1 cellular context compared by ENCODE assay signal in genomic region chr4:123505457-123506310, GRCh38.
TF ChIP-seq lines count a peak whose summit lies in the region.

No MANE protein-coding gene starts in this region.

TF ChIP-seq in K562, 482 proteins besides CTCF, POLR2A, EP300 and RAD21 (continued from another document):
- no peak for TF ChIP-seq PTBP1 (IDR thresholded peaks at IDR 0.05; ENCODE audit: low read depth, low read length)
- no peak for TF ChIP-seq ZNF785 (CRISPR knock-in tag; IDR thresholded peaks at IDR 0.05)
- no peak for TF ChIP-seq THRA (IDR thresholded peaks at IDR 0.05)
- no peak for TF ChIP-seq ZFP1 (CRISPR knock-in tag; IDR thresholded peaks at IDR 0.05)
- no peak for TF ChIP-seq KDM5B (IDR thresholded peaks at IDR 0.05; ENCODE audit: insufficient replicate concordance, low read depth, low read length)
- TF ChIP-seq POLR2G (IDR thresholded peaks at IDR 0.05; ENCODE audit: low read depth, low read length), result peak; percentile 63; the same call in 1 of the 2 replicates
- peak; percentile 16; the same call in 1 of the 2 replicates for TF ChIP-seq RFX1 (IDR thresholded peaks at IDR 0.05)
- no peak for TF ChIP-seq REST (CRISPR knock-in tag; IDR thresholded peaks at IDR 0.05; ENCODE audit: low read depth)
- TF ChIP-seq ZNF449 (CRISPR knock-in tag; IDR thresholded peaks at IDR 0.05), result no peak
- no peak for TF ChIP-seq FOXP4 (CRISPR knock-in tag; IDR thresholded peaks at IDR 0.05; ENCODE audit: borderline replicate concordance)
- TF ChIP-seq RBM25 (IDR thresholded peaks at IDR 0.05; ENCODE audit: low read depth, low read length, severe bottlenecking), result no peak
- no peak for TF ChIP-seq ZNF121 (CRISPR knock-in tag; conservative IDR thresholded peaks at IDR 0.05)
- TF ChIP-seq ZNF408 (CRISPR knock-in tag; IDR thresholded peaks at IDR 0.05; ENCODE audit: low read depth), result no peak
- no peak for TF ChIP-seq GABPA (tag; conservative IDR thresholded peaks at IDR 0.05; ENCODE audit: low read depth)
- no peak for TF ChIP-seq RBM14 (IDR thresholded peaks at IDR 0.05; ENCODE audit: borderline replicate concordance, insufficient read depth, low read depth, low read length)
- no peak for TF ChIP-seq ZEB2 (IDR thresholded peaks at IDR 0.05)
- no peak for TF ChIP-seq OTX1 (CRISPR knock-in tag; IDR thresholded peaks at IDR 0.05)
- no peak for TF ChIP-seq ZNF699 (CRISPR knock-in tag; IDR thresholded peaks at IDR 0.05; ENCODE audit: insufficient replicate concordance)
- no peak for TF ChIP-seq GMEB1 (CRISPR knock-in tag; IDR thresholded peaks at IDR 0.05)
- TF ChIP-seq NFATC3 (IDR thresholded peaks at IDR 0.05), result no peak
- no peak for TF ChIP-seq RUNX1 (IDR thresholded peaks at IDR 0.05; ENCODE audit: low read depth)
- no peak for TF ChIP-seq HLTF (IDR thresholded peaks at IDR 0.05)
- TF ChIP-seq TOE1 (IDR thresholded peaks at IDR 0.05; ENCODE audit: borderline replicate concordance), result no peak
- TF ChIP-seq TOE1 (CRISPR knock-in tag; IDR thresholded peaks at IDR 0.05; ENCODE audit: borderline replicate concordance, low read depth), result no peak
- no peak for TF ChIP-seq ZNF584 (CRISPR knock-in tag; IDR thresholded peaks at IDR 0.05; ENCODE audit: low read depth)
- TF ChIP-seq CREBBP (IDR thresholded peaks at IDR 0.05; ENCODE audit: low read depth, low read length), result no peak
- TF ChIP-seq TAL1 (IDR thresholded peaks at IDR 0.05), result no peak
- no peak for TF ChIP-seq ZNF277 (CRISPR knock-in tag; IDR thresholded peaks at IDR 0.05; ENCODE audit: borderline replicate concordance)
- no peak for TF ChIP-seq NR2F6 (CRISPR knock-in tag; IDR thresholded peaks at IDR 0.05)
- TF ChIP-seq FOXK2 (conservative IDR thresholded peaks at IDR 0.05 in 1 of 2, IDR thresholded peaks at IDR 0.05 in 1 of 2; ENCODE audit: low read depth in 2 of 2), result 0 out of 4 replicates have a peak, but pooled peaks of 1 of the 2 experiments have one; percentile 18
- no peak for TF ChIP-seq IRF9 (tag; IDR thresholded peaks at IDR 0.05)
- TF ChIP-seq SNAPC5 (CRISPR knock-in tag; IDR thresholded peaks at IDR 0.05), result no peak
- TF ChIP-seq PML (IDR thresholded peaks at IDR 0.05; ENCODE audit: low read length), result no peak
- TF ChIP-seq HOMEZ (CRISPR knock-in tag; IDR thresholded peaks at IDR 0.05), result no peak
- no peak for TF ChIP-seq NKRF (IDR thresholded peaks at IDR 0.05; ENCODE audit: borderline replicate concordance)
TF ChIP-seq in K562: peak in this region for 13.
